8 cellular contexts compared by ENCODE assay signal in genomic region chr6:117601811-117602150, GRCh38.
DNase-seq lines count a peak whose midpoint lies in the region; ATAC-seq and TF ChIP-seq lines count a peak whose summit lies in the region.

No MANE protein-coding gene starts in this region.

- peaks cover 48% of the 10 kb centered on the region for H3K4me1 ChIP-seq in DND-41 (ENCODE audit: insufficient read depth, low read length)

- peak overlapping the region; percentile 83 to 88 for H3K4me3 ChIP-seq in DND-41 (ENCODE audit: low read depth in 1 of 2, low read length in 2 of 2)
- H3K4me3 ChIP-seq in HL-60 (replicated peaks; ENCODE audit: insufficient read depth, low read length): peak overlapping the region; percentile 82
- peak overlapping the region; percentile 65 for H3K4me3 ChIP-seq in iPS-11a (ENCODE audit: low read depth, low read length)

- peak overlapping the region; percentile 63 for H3K4me2 ChIP-seq in DND-41 (ENCODE audit: insufficient read depth, low read length)

- H4K20me1 ChIP-seq in DND-41 (ENCODE audit: insufficient read depth, low read length): peaks cover 9% of the 10 kb centered on the region; the same call in 1 of the 2 replicates

- H3K4me1 Mint-ChIP-seq in activated naive CD4-positive, alpha-beta T cell treated with anti-CD3 and anti-CD28 coated beads, Interleukin-2, amount 50 U/mL, for 24 hours: peaks cover 51% of the 10 kb centered on the region

- peaks cover 19% of the 10 kb centered on the region for H3K36me3 Mint-ChIP-seq in activated naive CD4-positive, alpha-beta T cell treated with anti-CD3 and anti-CD28 coated beads, Interleukin-2, amount 50 U/mL, for 24 hours

- H3K36me3 ChIP-seq in DND-41 (ENCODE audit: insufficient read depth, low read length): peaks cover 25% of the 10 kb centered on the region

- H3K4me3 Mint-ChIP-seq in activated naive CD4-positive, alpha-beta T cell treated with anti-CD3 and anti-CD28 coated beads, Interleukin-2, amount 50 U/mL, for 24 hours: peak overlapping the region; percentile 96

- peak; percentile 1; the same call in 2 of the 3 replicates for ATAC-seq in DND-41 (ENCODE audit: insufficient read depth, low read depth)
- ATAC-seq in GM21423 (IDR thresholded peaks at IDR 0.05; ENCODE audit: unreplicated experiment): peak; percentile 14

- no peaks in the 10 kb centered on the region for H3K9me3 ChIP-seq in DND-41 (ENCODE audit: insufficient read depth, low read length, severe bottlenecking)

- peaks cover 5% of the 10 kb centered on the region for H3K9me3 Mint-ChIP-seq in activated naive CD4-positive, alpha-beta T cell treated with anti-CD3 and anti-CD28 coated beads, Interleukin-2, amount 50 U/mL, for 24 hours

- peak overlapping the region; percentile 79 for H2AFZ ChIP-seq in DND-41 (ENCODE audit: low read depth, low read length)

- TF ChIP-seq CTCF in DND-41 (IDR thresholded peaks at IDR 0.05; ENCODE audit: borderline replicate concordance, extremely low read depth, low read length, poor library complexity, severe bottlenecking) (no peak), HL-60 (IDR thresholded peaks at IDR 0.05; ENCODE audit: insufficient read depth, low read length) (no peak)

- peak overlapping the region; percentile 87 for H3K9ac ChIP-seq in DND-41 (ENCODE audit: low read depth, low read length)

- peak overlapping the region; percentile 98 for H3K27ac ChIP-seq in DND-41 (ENCODE audit: low read length)
- H3K27ac ChIP-seq in HL-60 (replicated peaks): peak overlapping the region; percentile 85

- peaks cover under 1% of the 10 kb centered on the region for H3K27me3 Mint-ChIP-seq in activated naive CD4-positive, alpha-beta T cell treated with anti-CD3 and anti-CD28 coated beads, Interleukin-2, amount 50 U/mL, for 24 hours

- peak overlapping the region; percentile 65 for H3K27ac Mint-ChIP-seq in activated naive CD4-positive, alpha-beta T cell treated with anti-CD3 and anti-CD28 coated beads, Interleukin-2, amount 50 U/mL, for 24 hours

- DNase-seq in DND-41 (no peak), HL-60 (ENCODE audit: low read depth in 1 of 2, low spot score in 1 of 2) (no peak), cerebellar nuclear complex (lab: John Stamatoyannopoulos, UW) (no peak), HK-2 (ENCODE audit: unreplicated experiment) (no peak)
- peak; percentile 51 for DNase-seq in stimulated activated CD8-positive, alpha-beta memory T cell treated with anti-CD3 and anti-CD28 coated beads, Interleukin-4, amount 100 ng/mL, for 48 hours

- H3K27me3 ChIP-seq in DND-41 (ENCODE audit: insufficient read depth, low read length, poor library complexity) (no peaks in the 10 kb centered on the region), HL-60 (ENCODE audit: insufficient read depth, poor library complexity, severe bottlenecking) (no peaks in the 10 kb centered on the region)

- H3K79me2 ChIP-seq in DND-41 (ENCODE audit: insufficient read depth, low read length): peaks cover 55% of the 10 kb centered on the region
